25 cellular contexts compared by ENCODE assay signal in genomic region chr20:10236540-10237533, GRCh38. TPM values are rescaled to one million over a fixed set of nuclear protein-coding genes. Genes with fewer than 3 reads are reported as not detected.
A peak's percentile ranks its signal among the peaks of the same experiment; 100 is the strongest.
DNase-seq lines count a peak whose midpoint lies in the region; ATAC-seq and TF ChIP-seq lines count a peak whose summit lies in the region.
"Had no signal": no experiment of that assay in that cellular context is flagged by ENCODE, and none has a peak within 500 bp of the region (broad histone marks: within the 10 kb centered on the region; RNA-seq: fewer than 3 reads in every experiment).

No MANE protein-coding gene starts in this region.

- H3K27me3 Mint-ChIP-seq in H9 (ENCODE audit: low read depth) (peaks cover 3% of the 10 kb centered on the region; the same call in 1 of the 2 replicates), mesothelial cell of epicardium (ENCODE audit: low read depth) (peaks cover 11% of the 10 kb centered on the region)

- H2BK20ac ChIP-seq in H9 (ENCODE audit: low read depth, low read length, poor library complexity, severe bottlenecking), result no peak overlapping the region

- H3K79me1 ChIP-seq in H9 (ENCODE audit: insufficient read depth, low read depth, low read length, poor library complexity, severe bottlenecking), result no peaks in the 10 kb centered on the region

- H3K9me3 Mint-ChIP-seq in H9, result no peaks in the 10 kb centered on the region
- H3K9me3 Mint-ChIP-seq in mesothelial cell of epicardium, result no peaks in the 10 kb centered on the region

- H3K23ac ChIP-seq in H9 (ENCODE audit: insufficient read length, low read depth, low read length), result no peak overlapping the region

- no peak overlapping the region for H2BK120ac ChIP-seq in H9 (ENCODE audit: low read depth, low read length, poor library complexity, severe bottlenecking)

- no peaks in the 10 kb centered on the region for H3K9me3 ChIP-seq in H9 (ENCODE audit: control insufficient read depth, low read depth, low read length)
- H3K9me3 ChIP-seq: BLaER1 treated with 17β-estradiol and CSF1 and Interleukin-3, amounts not matched to agents 10 nM and 100 nM; Caco-2; SJSA1 had no signal

- H3K4me1 ChIP-seq in H9 (ENCODE audit: insufficient read depth, low read length), result no peaks in the 10 kb centered on the region
- H3K4me1 ChIP-seq: Caco-2, SJSA1 had no signal

- no peak overlapping the region for H2AFZ ChIP-seq in H9 (ENCODE audit: low read length)

- H4K8ac ChIP-seq in H9 (replicated peaks; ENCODE audit: insufficient read length, low read depth, low read length), result no peak overlapping the region

- H3K4me3 Mint-ChIP-seq in H9, result no peak overlapping the region
- no peak overlapping the region for H3K4me3 Mint-ChIP-seq in mesothelial cell of epicardium
- H3K4me3 Mint-ChIP-seq: CD4-positive, alpha-beta memory T cell had no signal

- no peak overlapping the region for H3K27ac ChIP-seq in H9 (ENCODE audit: insufficient read length, low read depth, low read length)
- H3K27ac ChIP-seq: BLaER1 treated with 17β-estradiol and CSF1 and Interleukin-3, amounts not matched to agents 10 nM and 100 nM; SJSA1 had no signal

- H2BK5ac ChIP-seq in H9 (ENCODE audit: insufficient read length, low read length), result no peak overlapping the region

- H3K14ac ChIP-seq in H9 (ENCODE audit: insufficient read depth, low read length), result no peak overlapping the region

- H4K5ac ChIP-seq in H9 (ENCODE audit: insufficient read length, low read depth, low read length), result no peak overlapping the region

- H3K56ac ChIP-seq in H9 (ENCODE audit: insufficient read length, low read depth, low read length), result no peak overlapping the region

- no peak overlapping the region for H2AK5ac ChIP-seq in H9 (ENCODE audit: insufficient read length, low read length)

- DNase-seq in H9 (no peak), RPMI7951 (ENCODE audit: low read depth) (peak; percentile 72), retinal pigment epithelial cell (ENCODE audit: low read depth) (peak; percentile 53), NCI-H1105 (lab: John Stamatoyannopoulos, UW) (no peak), NCI-H774 (lab: John Stamatoyannopoulos, UW) (no peak), mesothelial cell of epicardium (ENCODE audit: low spot score in 2 of 2, unreplicated experiment in 2 of 2) (no peak)
- DNase-seq: ACHN; Caco-2; CD4-positive, alpha-beta memory T cell; GDM1; GOT3; Kasumi-1; MM.1S; NCI-H1048; NCI-H1436; NCI-H187 treated with DMSO at 0.1 percent for 48 hours; NCI-H2107; NCI-H510A; NCI-H748 treated with DMSO at 0.1 percent for 48 hours; OCI-M1 had no signal

- H3K27me3 ChIP-seq in H9 (ENCODE audit: insufficient read depth, low read length), result no peaks in the 10 kb centered on the region
- H3K27me3 ChIP-seq: BLaER1 treated with 17β-estradiol and CSF1 and Interleukin-3, amounts not matched to agents 10 nM and 100 nM; SJSA1 had no signal

- no peak overlapping the region for H2BK12ac ChIP-seq in H9 (ENCODE audit: insufficient read length, low read depth, low read length)

- no peak overlapping the region for H3T11ph ChIP-seq in H9 (ENCODE audit: low read length)

- ATAC-seq in esophagus mucosa, result peak; percentile 44
- ATAC-seq: HCT116, Right ventricle myocardium inferior had no signal

- H3K4me3 ChIP-seq in retinal pigment epithelial cell (ENCODE audit: low read length), result no peak overlapping the region
- H3K4me3 ChIP-seq: BLaER1 treated with 17β-estradiol and CSF1 and Interleukin-3, amounts not matched to agents 10 nM and 100 nM; SJSA1 had no signal

- peak; percentile 24; the same call in 2 of the 3 replicates for TF ChIP-seq CTCF in H9 (conservative IDR thresholded peaks at IDR 0.05)
- TF ChIP-seq CTCF in retinal pigment epithelial cell (conservative IDR thresholded peaks at IDR 0.05; ENCODE audit: low read depth, low read length), result peak; percentile 18
- no peak for TF ChIP-seq CTCF in mesothelial cell of epicardium (IDR thresholded peaks at IDR 0.05; ENCODE audit: unreplicated experiment)

- no peaks in the 10 kb centered on the region for H3K79me2 ChIP-seq in H9 (ENCODE audit: insufficient read depth, low read length)

- H3K18ac ChIP-seq in H9 (ENCODE audit: insufficient read length, low read depth, low read length), result no peak overlapping the region

- H3K4me1 Mint-ChIP-seq in H9, result peaks cover 11 to 15% of the 10 kb centered on the region in 2 experiments
- peaks cover 3% of the 10 kb centered on the region for H3K4me1 Mint-ChIP-seq in mesothelial cell of epicardium
- H3K4me1 Mint-ChIP-seq: CD4-positive, alpha-beta memory T cell had no signal

- no peaks in the 10 kb centered on the region for H3K23me2 ChIP-seq in H9 (ENCODE audit: insufficient read length, low read depth, low read length, poor library complexity, severe bottlenecking)

- no peak overlapping the region for H3K9ac ChIP-seq in H9 (ENCODE audit: extremely low read depth, insufficient read length, low read length)
- H3K9ac ChIP-seq: BLaER1 treated with 17β-estradiol and CSF1 and Interleukin-3, amounts not matched to agents 10 nM and 100 nM had no signal

- no CpG with 5 or more reads among the region's 10 CpGs for WGBS in H9 (ENCODE audit: extremely low coverage, insufficient read length, low lambda C conversion rate)

- no peaks in the 10 kb centered on the region for H4K20me1 ChIP-seq in H9 (ENCODE audit: control insufficient read depth, insufficient read depth, insufficient read length)
- H4K20me1 ChIP-seq: BLaER1 treated with 17β-estradiol and CSF1 and Interleukin-3, amounts not matched to agents 10 nM and 100 nM had no signal

- H3K4ac ChIP-seq in H9 (ENCODE audit: low read depth, low read length), result no peak overlapping the region

- no peak overlapping the region for H3K4me2 ChIP-seq in H9 (ENCODE audit: insufficient read depth, insufficient read length, low read length)
- H3K4me2 ChIP-seq: BLaER1 treated with 17β-estradiol and CSF1 and Interleukin-3, amounts not matched to agents 10 nM and 100 nM had no signal

- no peak overlapping the region for H2BK15ac ChIP-seq in H9 (ENCODE audit: low read depth, low read length)

- no peaks in the 10 kb centered on the region for H3K36me3 Mint-ChIP-seq in H9 (ENCODE audit: insufficient read depth in 1 of 3, low read depth in 3 of 3)
- H3K36me3 Mint-ChIP-seq in mesothelial cell of epicardium, result no peaks in the 10 kb centered on the region
- H3K36me3 Mint-ChIP-seq: CD4-positive, alpha-beta memory T cell had no signal

- H4K91ac ChIP-seq in H9 (ENCODE audit: insufficient read length, low read depth, low read length), result no peak overlapping the region

- H3K27ac Mint-ChIP-seq in H9 (no peak overlapping the region; a peak in 1 of 7 replicates), mesothelial cell of epicardium (no peak overlapping the region)
- H3K27ac Mint-ChIP-seq: CD4-positive, alpha-beta memory T cell had no signal

RNA-seq across cellular contexts. Expression of gene SNAP25, which starts 18.2 kb away (rescaled TPM):
- 0.13 and 0.35 TPM in 2 replicates for total RNA-seq in H9 (2021)
- 31.3 and 42.7 TPM in 2 replicates for total RNA-seq in RPMI7951 (2014; rRNA removed; shearing (Covaris generic))
- total RNA-seq in esophagus mucosa, result 0.08 TPM
- total RNA-seq in mesothelial cell of epicardium, result 4.8 to 5.2 TPM (median 5.0 TPM) in 3 replicates
- total RNA-seq: Caco-2; CD4-positive, alpha-beta memory T cell; Right ventricle myocardium inferior had no signal

Comparison
In these comparisons a context has a peak if more than half of its experiments do, and no peak if none do; other contexts are left out.
1. DNase-seq: peak in RPMI7951 (single experiment) and retinal pigment epithelial cell (single experiment); none in H9 (single experiment), NCI-H1105 (single experiment), NCI-H774 (single experiment) and mesothelial cell of epicardium (0 of 2).